In the genomic region with DNA sequence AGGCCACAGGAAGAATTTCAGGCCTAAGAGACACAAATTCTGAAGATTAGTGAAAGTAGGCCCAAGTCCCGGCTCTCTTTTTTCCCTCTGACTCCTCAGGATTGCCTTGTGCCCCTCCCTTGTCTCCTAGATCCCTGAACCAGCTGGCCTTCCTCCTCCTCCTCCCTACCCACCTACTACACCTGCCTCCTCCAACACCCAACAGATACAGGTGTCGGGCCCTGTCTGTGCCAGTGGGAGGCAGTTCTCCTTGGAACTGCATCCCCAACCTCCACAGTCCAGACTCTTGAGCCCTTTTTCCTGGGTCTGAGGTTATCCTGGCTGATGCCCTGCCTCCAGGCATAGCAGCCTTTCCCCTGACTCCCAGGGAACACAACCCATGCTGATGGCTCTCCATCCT, we compare ENCODE assay signal across 17 cellular contexts. TPM values are rescaled to one million over a fixed set of nuclear protein-coding genes. Genes with fewer than 3 reads are reported as not detected.
"Had no signal": no experiment of that assay in that cellular context is flagged by ENCODE, and none has a peak within 500 bp of the region (broad histone marks: within the 10 kb centered on the region; RNA-seq: fewer than 3 reads in every experiment).

No MANE protein-coding gene starts in this region.

- H3K27ac Mint-ChIP-seq: activated naive CD4-positive, alpha-beta T cell treated with anti-CD3 and anti-CD28 coated beads, Interleukin-2, amount 50 U/mL, for 24 hours; activated T-cell treated with anti-CD3 and anti-CD28 coated beads, Interleukin-2, amount 50 U/mL, for 24 hours; mesothelial cell of epicardium had no signal

- H3K4me3 Mint-ChIP-seq: activated T-cell treated with anti-CD3 and anti-CD28 coated beads, Interleukin-2, amount 50 U/mL, for 24 hours had no signal

- H3K9me3 Mint-ChIP-seq: activated naive CD4-positive, alpha-beta T cell treated with anti-CD3 and anti-CD28 coated beads, Interleukin-2, amount 50 U/mL, for 24 hours; activated T-cell treated with anti-CD3 and anti-CD28 coated beads, Interleukin-2, amount 50 U/mL, for 24 hours; mesothelial cell of epicardium had no signal

- DNase-seq: activated CD4-positive, alpha-beta T cell treated with anti-CD3 and anti-CD28 coated beads, Interleukin-2, amount 50 U/mL, for 1 hour; activated effector memory CD4-positive, alpha-beta T cell treated with Interleukin-2 at 50 U/mL for 16 hours; activated T-cell treated with anti-CD3 and anti-CD28 coated beads, Interleukin-2, amount 50 U/mL, for 24 hours; kidney glomerular epithelial cell; lower lobe of right lung; stimulated activated CD4-positive, alpha-beta T cell treated with anti-CD3 and anti-CD28 coated beads, Interleukin-12 subunit alpha, Interleukin-12 subunit beta, amount 100 ng/mL, for 4 hours; stimulated activated naive CD4-positive, alpha-beta T cell treated with Interleukin-2 at 50 U/mL for 16 hours; T-helper 2 cell had no signal

- H3K4me3 ChIP-seq: lower lobe of right lung, prostate gland, testis had no signal

- FAIRE-seq: frontal cortex, urothelium cell line had no signal

- H3K27ac ChIP-seq: lower lobe of right lung, prostate gland, testis had no signal

- H3K36me3 Mint-ChIP-seq: activated naive CD4-positive, alpha-beta T cell treated with anti-CD3 and anti-CD28 coated beads, Interleukin-2, amount 50 U/mL, for 24 hours; mesothelial cell of epicardium had no signal

- H3K27me3 ChIP-seq: testis had no signal

- H3K4me1 ChIP-seq: prostate gland had no signal

- H3K9me3 ChIP-seq: lower lobe of right lung, prostate gland, testis had no signal

- H3K36me3 ChIP-seq: lower lobe of right lung, prostate gland had no signal

RNA-seq across cellular contexts. Expression of a gene that starts 1.8 kb away (rescaled TPM):
- total RNA-seq: bronchial epithelial cell, fibroblast of lung, lower lobe of right lung had no signal

RNA-seq across cellular contexts. Expression of a gene that starts 37.2 kb away (rescaled TPM):
- total RNA-seq: bronchial epithelial cell, fibroblast of lung had no signal

RNA-seq across cellular contexts. Expression of a gene that starts 48.1 kb away (rescaled TPM):
- total RNA-seq: bronchial epithelial cell, fibroblast of lung, frontal cortex, lower lobe of right lung, mesothelial cell of epicardium, prostate gland, sciatic nerve, testis had no signal
